17 cellular contexts compared by ENCODE assay signal in genomic region chr11:13076961-13077360, GRCh38.
A peak's percentile ranks its signal among the peaks of the same experiment; 100 is the strongest.
DNase-seq lines count a peak whose midpoint lies in the region; ATAC-seq, FAIRE-seq and TF ChIP-seq lines count a peak whose summit lies in the region.
"Had no signal": no experiment of that assay in that cellular context is flagged by ENCODE, and none has a peak within 500 bp of the region (broad histone marks: within the 10 kb centered on the region; RNA-seq: fewer than 3 reads in every experiment).

No MANE protein-coding gene starts in this region.

- POLR2A ChIA-PET in MCF 10A (lab: Yijun Ruan, JAX) (no interaction called here), WTC11 (lab: Charles Lee) (no interaction called here)

- TF ChIP-seq POLR2A in GM12892 (IDR thresholded peaks at IDR 0.05; ENCODE audit: low read depth, low read length) (no peak), sigmoid colon (IDR thresholded peaks at IDR 0.05) (no peak)

- H3K36me3 Mint-ChIP-seq in MCF 10A (ENCODE audit: insufficient read depth, unreplicated experiment) (no peaks in the 10 kb centered on the region), WTC11 (no peaks in the 10 kb centered on the region)

- no peaks in the 10 kb centered on the region for H3K9me3 ChIP-seq in mammary epithelial cell (replicated peaks; ENCODE audit: insufficient read depth, low read length)
- no peaks in the 10 kb centered on the region for H3K9me3 ChIP-seq in sigmoid colon

- H3K27ac Mint-ChIP-seq in MCF 10A (ENCODE audit: low read depth, unreplicated experiment) (no peak overlapping the region), WTC11 (no peak overlapping the region)
- H3K27ac Mint-ChIP-seq: B cell had no signal

- DNase-seq in mammary epithelial cell = peak; percentile 77
- DNase-seq in MCF 10A (ENCODE audit: unreplicated experiment) = no peak
- DNase-seq in bronchial epithelial cell (ENCODE audit: low read depth) = peak; percentile 84
- DNase-seq in glomerular visceral epithelial cell (ENCODE audit: extremely low spot score) = peak; percentile 9
- DNase-seq in GM12892 (ENCODE audit: insufficient read length) = no peak
- DNase-seq in WTC11 (ENCODE audit: low spot score) = no peak
- DNase-seq in sigmoid colon = no peak
- DNase-seq: 8988T, H7, NCI-H1436 treated with DMSO at 0.1 percent for 48 hours, NCI-H2081, NCI-H2171 treated with DMSO at 0.1 percent for 48 hours, NCI-H446 treated with DMSO at 0.1 percent for 48 hours had no signal

- ATAC-seq in WTC11 (no peak), GM21367 (IDR thresholded peaks at IDR 0.05; ENCODE audit: unreplicated experiment) (no peak)

- H3K36me3 ChIP-seq in mammary epithelial cell (ENCODE audit: insufficient read depth, low read length) (no peaks in the 10 kb centered on the region), bronchial epithelial cell (ENCODE audit: control insufficient read depth, insufficient read depth, low read length) (no peaks in the 10 kb centered on the region), sigmoid colon (no peaks in the 10 kb centered on the region)

- H3K9me3 Mint-ChIP-seq in MCF 10A (ENCODE audit: unreplicated experiment) = no peaks in the 10 kb centered on the region
- H3K9me3 Mint-ChIP-seq in WTC11 = no peaks in the 10 kb centered on the region

- H4K20me1 ChIP-seq in mammary epithelial cell (ENCODE audit: insufficient read depth, low read length) = no peaks in the 10 kb centered on the region

- no peak overlapping the region for H3K9ac ChIP-seq in mammary epithelial cell (ENCODE audit: insufficient read depth, low read length)
- H3K9ac ChIP-seq: KMS-11 had no signal

- H3K79me2 ChIP-seq in mammary epithelial cell (ENCODE audit: insufficient read depth, low read length) = no peaks in the 10 kb centered on the region

- H3K27me3 ChIP-seq in mammary epithelial cell (ENCODE audit: insufficient read depth, low read length) (no peaks in the 10 kb centered on the region), bronchial epithelial cell (ENCODE audit: control insufficient read depth, insufficient read depth, low read length) (no peaks in the 10 kb centered on the region), sigmoid colon (peaks cover 0 to 6% (median 0%) of the 10 kb centered on the region in 3 donors)

- FAIRE-seq in bronchial epithelial cell (lab: Jason Lieb, UNC) (no peak), GM12892 (lab: Jason Lieb, UNC) (no peak)
- FAIRE-seq: G401.6 had no signal

- WGBS in mammary epithelial cell (ENCODE audit: low coverage, missing lambda C conversion rate) = 0% methylated on average over 1 of the region's 2 CpGs
- WGBS in sigmoid colon, 2 donors = 83 to 90% methylated on average over 2 of the region's 2 CpGs

- in situ Hi-C loops in mammary epithelial cell (cut with MboI; ENCODE audit: low sequenced_read_pairs in 2 of 2) = no loop called here

- H3K4me3 Mint-ChIP-seq in MCF 10A (ENCODE audit: unreplicated experiment) = no peak overlapping the region
- no peak overlapping the region for H3K4me3 Mint-ChIP-seq in WTC11
- H3K4me3 Mint-ChIP-seq: B cell had no signal

- TF ChIP-seq CTCF in mammary epithelial cell (conservative IDR thresholded peaks at IDR 0.05 in 1 of 2, IDR thresholded peaks at IDR 0.05 in 1 of 2; ENCODE audit: extremely low read depth in 1 of 2, insufficient read depth in 1 of 2, low read depth in 1 of 2, low read length in 2 of 2) = no peak
- TF ChIP-seq CTCF in MCF 10A (IDR thresholded peaks at IDR 0.05; ENCODE audit: unreplicated experiment) = no peak
- no peak for TF ChIP-seq CTCF in bronchial epithelial cell (IDR thresholded peaks at IDR 0.05; ENCODE audit: insufficient read depth, low read length, severe bottlenecking)
- TF ChIP-seq CTCF in WTC11 (IDR thresholded peaks at IDR 0.05) = no peak
- no peak for TF ChIP-seq CTCF in sigmoid colon (IDR thresholded peaks at IDR 0.05)

- CTCF ChIA-PET in mammary epithelial cell (lab: Charles Lee; ENCODE audit: low non-redundant PET) (interaction anchor here (0.7 kb wide), 1 partner anchor 700 kb away, joined by 5 read pairs; the partner anchor contains the start of gene PARVA), MCF 10A (lab: Yijun Ruan, JAX) (no interaction called here), WTC11 (lab: Charles Lee) (no interaction called here)

- intact Hi-C loops in mammary epithelial cell (cut with micrococcal nuclease) (no loop called here), MCF 10A (cut with micrococcal nuclease) (no loop called here), sigmoid colon (cut with DNase I) (no loop called here)

- H3K4me1 Mint-ChIP-seq in MCF 10A (ENCODE audit: insufficient read depth, unreplicated experiment) (peaks cover 24% of the 10 kb centered on the region), WTC11 (no peaks in the 10 kb centered on the region)
- H3K4me1 Mint-ChIP-seq: B cell had no signal

- dilution Hi-C loops in mammary epithelial cell (cut with HindIII; ENCODE audit: low sequenced_read_pairs) = no loop called here

- H3K27me3 Mint-ChIP-seq in MCF 10A (ENCODE audit: insufficient read depth, unreplicated experiment) = no peaks in the 10 kb centered on the region
- peaks cover 12% of the 10 kb centered on the region for H3K27me3 Mint-ChIP-seq in WTC11 (ENCODE audit: low read depth)

- H3K4me3 ChIP-seq in mammary epithelial cell (replicated peaks in 1 of 3; ENCODE audit: insufficient read depth in 1 of 3, low read depth in 2 of 3, low read length in 3 of 3) (no peak overlapping the region), bronchial epithelial cell (ENCODE audit: low read depth, low read length) (no peak overlapping the region), sigmoid colon (no peak overlapping the region)

- H3K4me2 ChIP-seq in mammary epithelial cell (ENCODE audit: insufficient read depth, low read depth, low read length) = no peak overlapping the region
- H3K4me2 ChIP-seq: KMS-11 had no signal

- BruUV-seq in mammary epithelial cell (replicated peaks; lab: Mats Ljungman, UMichigan) = no TSS peak
- no TSS peak for BruUV-seq in MCF 10A (replicated peaks; lab: Mats Ljungman, UMichigan)

- H3K27ac ChIP-seq in mammary epithelial cell (ENCODE audit: insufficient read depth, low read depth, low read length) = peak overlapping the region; percentile 18
- H3K27ac ChIP-seq in sigmoid colon = no peak overlapping the region
- H3K27ac ChIP-seq: KMS-11 had no signal

- no peak for TF ChIP-seq EP300 in sigmoid colon (IDR thresholded peaks at IDR 0.05)

- peaks cover 40% of the 10 kb centered on the region for H3K4me1 ChIP-seq in mammary epithelial cell (ENCODE audit: insufficient read depth, low read length)
- H3K4me1 ChIP-seq in sigmoid colon = no peaks in the 10 kb centered on the region

- H2AFZ ChIP-seq in mammary epithelial cell (ENCODE audit: low read depth, low read length) = peak overlapping the region; percentile 68

TF ChIP-seq in WTC11, 78 proteins besides CTCF, POLR2A, EP300 and RAD21 (continues in another document):
- TF ChIP-seq ZMAT4 (CRISPR knock-in tag; IDR thresholded peaks at IDR 0.05) = no peak
- TF ChIP-seq NFYB (CRISPR knock-in tag; conservative IDR thresholded peaks at IDR 0.05; ENCODE audit: low read depth) = no peak
- TF ChIP-seq FOXJ3 (CRISPR knock-in tag; IDR thresholded peaks at IDR 0.05; ENCODE audit: borderline replicate concordance) = no peak
- TF ChIP-seq RORB (CRISPR knock-in tag; IDR thresholded peaks at IDR 0.05) = no peak
- TF ChIP-seq ELF4 (CRISPR knock-in tag; IDR thresholded peaks at IDR 0.05; ENCODE audit: low read depth) = no peak
- TF ChIP-seq NFE2L1 (CRISPR knock-in tag; IDR thresholded peaks at IDR 0.05) = no peak
- no peak for TF ChIP-seq GTF2I (CRISPR knock-in tag; conservative IDR thresholded peaks at IDR 0.05)
- TF ChIP-seq EMX1 (CRISPR knock-in tag; IDR thresholded peaks at IDR 0.05) = no peak
- no peak for TF ChIP-seq E2F1 (CRISPR knock-in tag; IDR thresholded peaks at IDR 0.05)
- TF ChIP-seq AR (CRISPR knock-in tag; IDR thresholded peaks at IDR 0.05) = no peak

Comparison
In these comparisons a context has a peak if more than half of its experiments do, and no peak if none do; other contexts are left out.
1. DNase-seq: peak in mammary epithelial cell (single experiment), bronchial epithelial cell (single experiment) and glomerular visceral epithelial cell (single experiment); none in MCF 10A (single experiment), GM12892 (single experiment), WTC11 (single experiment) and sigmoid colon (single experiment).